In genomic region chr12:6608592-6609311, GRCh38 we compare ENCODE assay signal across 8 cellular contexts.
DNase-seq lines count a peak whose midpoint lies in the region; ATAC-seq and TF ChIP-seq lines count a peak whose summit lies in the region.

No MANE protein-coding gene starts in this region.

- DNase-seq in activated T-cell treated with anti-CD3 and anti-CD28 coated beads, Interleukin-2, amount 50 U/mL, for 1 hour, result peak; percentile 63
- no peak for DNase-seq in activated T-cell treated with anti-CD3 and anti-CD28 coated beads for 4 hours
- DNase-seq in activated CD4-positive, alpha-beta T cell treated with anti-CD3 and anti-CD28 coated beads, Interleukin-2, amount 50 U/mL, for 48 hours, result peak; percentile 32 to 65
- peak; percentile 58 for DNase-seq in left kidney (ENCODE audit: low read depth, low spot score)
- DNase-seq in tibial artery, result peak in 1 of 2 donors; percentile 80
- DNase-seq in KBM-7, result no peak
- no peak for DNase-seq in hypothalamus (lab: John Stamatoyannopoulos, UW)

- H3K27me3 ChIP-seq in tibial artery, result no peaks in the 10 kb centered on the region

- no peak overlapping the region for H3K4me3 ChIP-seq in tibial artery

- peak overlapping the region; percentile 98 to 100 for H3K27ac ChIP-seq in tibial artery

- H3K4me1 ChIP-seq in tibial artery, result peaks cover 4 to 55% (median 45%) of the 10 kb centered on the region in 4 donors

- in situ Hi-C loops in KBM-7 (cut with MboI; ENCODE audit: low pct_unique_long_range_greater_than_20kb, low sequenced_read_pairs), result no loop called here

- no peak for TF ChIP-seq CTCF in tibial artery (IDR thresholded peaks at IDR 0.05)

- ATAC-seq in HG03521 (IDR thresholded peaks at IDR 0.05; ENCODE audit: unreplicated experiment), result no peak

- no peaks in the 10 kb centered on the region for H3K9me3 ChIP-seq in tibial artery

- no peaks in the 10 kb centered on the region for H3K36me3 ChIP-seq in tibial artery

- intact Hi-C loops in tibial artery (cut with DNase I; ENCODE audit: low total_unique reads), result no loop called here

Comparison
In these comparisons a context has a peak if more than half of its experiments do, and no peak if none do; other contexts are left out.
1. DNase-seq: peak in activated T-cell treated with anti-CD3 and anti-CD28 coated beads, Interleukin-2, amount 50 U/mL, for 1 hour (single experiment), activated CD4-positive, alpha-beta T cell treated with anti-CD3 and anti-CD28 coated beads, Interleukin-2, amount 50 U/mL, for 48 hours (2 of 2) and left kidney (single experiment); none in activated T-cell treated with anti-CD3 and anti-CD28 coated beads for 4 hours (single experiment), KBM-7 (single experiment) and hypothalamus (0 of 51).